In genomic region chr6:142444388-142444787, GRCh38 we compare ENCODE assay signal across 25 cellular contexts.
DNase-seq lines count a peak whose midpoint lies in the region; ATAC-seq and TF ChIP-seq lines count a peak whose summit lies in the region.
"Had no signal": no experiment of that assay in that cellular context is flagged by ENCODE, and none has a peak within 500 bp of the region (broad histone marks: within the 10 kb centered on the region; RNA-seq: fewer than 3 reads in every experiment).

No MANE protein-coding gene starts in this region.

- TF ChIP-seq CTCF in C4-2B (conservative IDR thresholded peaks at IDR 0.05) (no peak), endodermal cell (conservative IDR thresholded peaks at IDR 0.05) (no peak)

- no peak overlapping the region for H3K4me3 Mint-ChIP-seq in endodermal cell
- H3K4me3 Mint-ChIP-seq in activated naive CD8-positive, alpha-beta T cell treated with anti-CD3 and anti-CD28 coated beads for 36 hours, result no peak overlapping the region
- H3K4me3 Mint-ChIP-seq: activated CD8-positive, alpha-beta T cell treated with anti-CD3 and anti-CD28 coated beads for 36 hours; activated naive CD4-positive, alpha-beta T cell treated with anti-CD3 and anti-CD28 coated beads for 36 hours; CD14-positive monocyte; central memory CD8-positive, alpha-beta T cell; neural crest cell; type B pancreatic cell had no signal

- H3K9ac ChIP-seq in endodermal cell (ENCODE audit: extremely low read depth, low read length, poor library complexity, severe bottlenecking), result no peak overlapping the region
- H3K9ac ChIP-seq: KMS-11 had no signal

- H3K36me3 Mint-ChIP-seq in endodermal cell (ENCODE audit: low read depth), result no peaks in the 10 kb centered on the region
- no peaks in the 10 kb centered on the region for H3K36me3 Mint-ChIP-seq in activated naive CD8-positive, alpha-beta T cell treated with anti-CD3 and anti-CD28 coated beads for 36 hours
- H3K36me3 Mint-ChIP-seq: CD14-positive monocyte, type B pancreatic cell had no signal

- peak; percentile 46 for DNase-seq in LHCN-M2 (ENCODE audit: low read depth)
- DNase-seq in endodermal cell, result no peak
- peak; percentile 9 for DNase-seq in pons (ENCODE audit: low spot score)
- DNase-seq in activated naive CD8-positive, alpha-beta T cell treated with anti-CD3 and anti-CD28 coated beads for 36 hours, result no peak
- DNase-seq in activated CD4-positive, CD25-positive, alpha-beta regulatory T cell treated with anti-CD3 and anti-CD28 coated beads, Interleukin-2, amount 50 U/mL, for 72 hours, result no peak
- DNase-seq: activated CD8-positive, alpha-beta T cell treated with anti-CD3 and anti-CD28 coated beads for 36 hours; activated naive CD4-positive, alpha-beta T cell treated with anti-CD3 and anti-CD28 coated beads for 36 hours; aorta; NCI-H1694 treated with DMSO at 0.1 percent for 48 hours; NCI-H748 treated with DMSO at 0.1 percent for 48 hours; psoas muscle; stimulated activated CD4-positive, alpha-beta T cell treated with anti-CD3 and anti-CD28 coated beads, Interleukin-4, amount 100 ng/mL, for 1 hour had no signal

- no peaks in the 10 kb centered on the region for H3K27me3 Mint-ChIP-seq in endodermal cell (ENCODE audit: insufficient read depth)
- H3K27me3 Mint-ChIP-seq in activated naive CD8-positive, alpha-beta T cell treated with anti-CD3 and anti-CD28 coated beads for 36 hours, result no peaks in the 10 kb centered on the region
- H3K27me3 Mint-ChIP-seq: type B pancreatic cell had no signal

- peaks cover 16% of the 10 kb centered on the region for H3K4me1 Mint-ChIP-seq in endodermal cell
- no peaks in the 10 kb centered on the region for H3K4me1 Mint-ChIP-seq in activated naive CD8-positive, alpha-beta T cell treated with anti-CD3 and anti-CD28 coated beads for 36 hours
- H3K4me1 Mint-ChIP-seq: CD14-positive monocyte; central memory CD8-positive, alpha-beta T cell had no signal

- H3K9me3 Mint-ChIP-seq in endodermal cell, result no peaks in the 10 kb centered on the region
- H3K9me3 Mint-ChIP-seq in activated naive CD8-positive, alpha-beta T cell treated with anti-CD3 and anti-CD28 coated beads for 36 hours, result no peaks in the 10 kb centered on the region
- H3K9me3 Mint-ChIP-seq: activated CD8-positive, alpha-beta T cell treated with anti-CD3 and anti-CD28 coated beads for 36 hours; activated naive CD4-positive, alpha-beta T cell treated with anti-CD3 and anti-CD28 coated beads for 36 hours; CD14-positive monocyte; central memory CD8-positive, alpha-beta T cell; neural crest cell; type B pancreatic cell had no signal

- no peaks in the 10 kb centered on the region for H3K36me3 ChIP-seq in endodermal cell (ENCODE audit: control insufficient read depth, insufficient read depth, low read length)
- H3K36me3 ChIP-seq: HAP-1 had no signal

- H3K27me3 ChIP-seq in endodermal cell (ENCODE audit: control insufficient read depth, insufficient read depth, low read length, poor library complexity, severe bottlenecking), result no peaks in the 10 kb centered on the region

- no peaks in the 10 kb centered on the region for H3K9me3 ChIP-seq in endodermal cell (ENCODE audit: control insufficient read depth, low read length)
- H3K9me3 ChIP-seq: HAP-1, psoas muscle had no signal

- ATAC-seq in HG02759 (IDR thresholded peaks at IDR 0.05; ENCODE audit: unreplicated experiment) (no peak), GM21619 (IDR thresholded peaks at IDR 0.05; ENCODE audit: unreplicated experiment) (no peak)
- ATAC-seq: activated CD4-positive, CD25-positive, alpha-beta regulatory T cell treated with anti-CD3 and anti-CD28 coated beads, Interleukin-2, amount 50 U/mL, for 24 hours; activated CD8-positive, alpha-beta T cell treated with anti-CD3 and anti-CD28 coated beads for 36 hours; psoas muscle; Right ventricle myocardium inferior had no signal

- H3K27ac ChIP-seq in C4-2B, result peak overlapping the region; percentile 49; the same call in 1 of the 2 replicates
- no peak overlapping the region for H3K27ac ChIP-seq in endodermal cell (ENCODE audit: low read depth, low read length)
- H3K27ac ChIP-seq: epithelial cell of prostate, KMS-11, psoas muscle had no signal

- H3K4me3 ChIP-seq in endodermal cell (ENCODE audit: low read length), result peak overlapping the region; percentile 34
- H3K4me3 ChIP-seq: HAP-1, psoas muscle, smooth muscle cell had no signal

- WGBS in endodermal cell (ENCODE audit: insufficient coverage in 1 of 2, insufficient read length in 1 of 2), 2 experiments, result 100% methylated on average over 1 of the region's 1 CpG

- peaks cover 11% of the 10 kb centered on the region for H3K4me1 ChIP-seq in endodermal cell (ENCODE audit: control insufficient read depth, insufficient read depth, low read length)
- H3K4me1 ChIP-seq: psoas muscle had no signal

- no peak overlapping the region for H3K27ac Mint-ChIP-seq in endodermal cell
- no peak overlapping the region for H3K27ac Mint-ChIP-seq in activated naive CD8-positive, alpha-beta T cell treated with anti-CD3 and anti-CD28 coated beads for 36 hours
- H3K27ac Mint-ChIP-seq: activated CD8-positive, alpha-beta T cell treated with anti-CD3 and anti-CD28 coated beads for 36 hours; activated naive CD4-positive, alpha-beta T cell treated with anti-CD3 and anti-CD28 coated beads for 36 hours; CD14-positive monocyte; type B pancreatic cell had no signal

Comparison
In these comparisons a context has a peak if more than half of its experiments do, and no peak if none do; other contexts are left out.
1. DNase-seq: peak in LHCN-M2 (single experiment) and pons (single experiment); none in endodermal cell (single experiment), activated naive CD8-positive, alpha-beta T cell treated with anti-CD3 and anti-CD28 coated beads for 36 hours (single experiment) and activated CD4-positive, CD25-positive, alpha-beta regulatory T cell treated with anti-CD3 and anti-CD28 coated beads, Interleukin-2, amount 50 U/mL, for 72 hours (single experiment).